30 cellular contexts compared by ENCODE assay signal in the genomic region with DNA sequence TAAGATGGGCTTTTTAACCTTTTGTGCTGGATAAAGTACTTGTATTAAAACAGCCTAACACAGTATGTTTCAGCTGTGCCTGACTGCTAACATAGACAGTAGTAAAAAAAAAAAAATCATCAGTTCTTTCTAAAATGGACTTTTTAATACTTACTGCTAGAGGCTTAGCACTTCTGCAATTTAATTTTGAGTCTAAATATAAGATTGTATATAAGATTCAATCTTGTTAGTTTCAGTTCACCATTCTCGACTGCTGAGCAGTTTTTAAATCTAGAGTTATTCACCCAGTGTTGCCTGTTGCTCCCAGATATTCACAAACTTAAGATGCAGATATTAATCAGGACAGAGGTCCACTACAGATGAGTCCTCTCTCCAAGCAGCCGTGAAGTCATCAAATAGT.
"Had no signal": no experiment of that assay in that cellular context is flagged by ENCODE, and none has a peak within 500 bp of the region (broad histone marks: within the 10 kb centered on the region; RNA-seq: fewer than 3 reads in every experiment).

No MANE protein-coding gene starts in this region.

- ATAC-seq: esophagus mucosa; gastrocnemius medialis; heart left ventricle; left lung; naive thymus-derived CD8-positive, alpha-beta T cell; sciatic nerve; stimulated activated naive CD8-positive, alpha-beta T cell treated with anti-CD3 and anti-CD28 coated beads, Interleukin-15, amount 100 ng/mL, for 72 hours; upper lobe of right lung had no signal

- H3K4me2 ChIP-seq: hepatocyte, smooth muscle cell had no signal

- H3K9me3 ChIP-seq: gastrocnemius medialis, heart left ventricle, left lung, prostate gland, right atrium auricular region, suprapubic skin, transverse colon, upper lobe of right lung, uterus had no signal

- H3K27me3 ChIP-seq: gastrocnemius medialis, heart left ventricle, hepatocyte, left lung, right atrium auricular region, suprapubic skin, transverse colon, upper lobe of right lung, uterus had no signal

- H3K27ac ChIP-seq: epithelial cell of prostate, gastrocnemius medialis, heart left ventricle, hepatocyte, left lung, prostate gland, right atrium auricular region, suprapubic skin, transverse colon, upper lobe of right lung, uterus had no signal

- H3K4me3 ChIP-seq: gastrocnemius medialis, heart left ventricle, hepatocyte, left lung, prostate gland, right atrium auricular region, smooth muscle cell, suprapubic skin, transverse colon, upper lobe of right lung, uterus had no signal

- H3K27me3 Mint-ChIP-seq: dendritic cell treated with granulocyte-macrophage colony-stimulating factor and Interleukin-4, amounts not matched to agents 40 ng/mL and 50 ng/mL, for 4 days; naive thymus-derived CD8-positive, alpha-beta T cell; stimulated activated naive CD8-positive, alpha-beta T cell treated with anti-CD3 and anti-CD28 coated beads, Interleukin-15, amount 100 ng/mL, for 72 hours had no signal

- H2AFZ ChIP-seq: hepatocyte had no signal

- H3K27ac Mint-ChIP-seq: dendritic cell treated with granulocyte-macrophage colony-stimulating factor and Interleukin-4, amounts not matched to agents 40 ng/mL and 50 ng/mL, for 4 days; endodermal cell; nephron progenitor cell; stimulated activated naive CD8-positive, alpha-beta T cell treated with anti-CD3 and anti-CD28 coated beads, Interleukin-15, amount 100 ng/mL, for 72 hours had no signal

- H3K36me3 ChIP-seq: gastrocnemius medialis, heart left ventricle, left lung, prostate gland, right atrium auricular region, suprapubic skin, transverse colon, upper lobe of right lung, uterus had no signal

- H3K4me1 ChIP-seq: prostate gland, right atrium auricular region, upper lobe of right lung, uterus had no signal

- H3K9me3 Mint-ChIP-seq: dendritic cell treated with granulocyte-macrophage colony-stimulating factor and Interleukin-4, amounts not matched to agents 40 ng/mL and 50 ng/mL, for 4 days; naive thymus-derived CD8-positive, alpha-beta T cell; nephron progenitor cell; stimulated activated naive CD8-positive, alpha-beta T cell treated with anti-CD3 and anti-CD28 coated beads, Interleukin-15, amount 100 ng/mL, for 72 hours had no signal

- H3K4me3 Mint-ChIP-seq: dendritic cell treated with granulocyte-macrophage colony-stimulating factor and Interleukin-4, amounts not matched to agents 40 ng/mL and 50 ng/mL, for 4 days; endodermal cell; naive thymus-derived CD8-positive, alpha-beta T cell; nephron progenitor cell; stimulated activated naive CD8-positive, alpha-beta T cell treated with anti-CD3 and anti-CD28 coated beads, Interleukin-15, amount 100 ng/mL, for 72 hours had no signal

- DNase-seq: effector CD8-positive, alpha-beta T cell; endodermal cell; foreskin fibroblast; gastrocnemius medialis; heart left ventricle; kidney; left lung; mesendoderm; midbrain; naive thymus-derived CD8-positive, alpha-beta T cell; nephron progenitor cell; nucleus accumbens; stimulated activated CD4-positive, alpha-beta T cell treated with anti-CD3 and anti-CD28 coated beads, Interleukin-12 subunit alpha, Interleukin-12 subunit beta, amount 100 ng/mL, for 4 hours; stimulated activated CD4-positive, alpha-beta T cell treated with anti-CD3 and anti-CD28 coated beads, Interleukin-1b, Interleukin-23, amount 100 ng/mL, for 48 hours; stimulated activated CD4-positive, alpha-beta T cell treated with anti-CD3 and anti-CD28 coated beads, Interleukin-4, amount 100 ng/mL, for 1 hour; stimulated activated CD8-positive, alpha-beta memory T cell treated with anti-CD3 and anti-CD28 coated beads, Interleukin-4, amount 100 ng/mL, for 48 hours; stimulated activated naive CD4-positive, alpha-beta T cell; stimulated activated naive CD8-positive, alpha-beta T cell treated with anti-CD3 and anti-CD28 coated beads, Interleukin-15, amount 100 ng/mL, for 72 hours; transverse colon; upper lobe of right lung; uterus had no signal
